9 cellular contexts compared by ENCODE assay signal in the genomic region with DNA sequence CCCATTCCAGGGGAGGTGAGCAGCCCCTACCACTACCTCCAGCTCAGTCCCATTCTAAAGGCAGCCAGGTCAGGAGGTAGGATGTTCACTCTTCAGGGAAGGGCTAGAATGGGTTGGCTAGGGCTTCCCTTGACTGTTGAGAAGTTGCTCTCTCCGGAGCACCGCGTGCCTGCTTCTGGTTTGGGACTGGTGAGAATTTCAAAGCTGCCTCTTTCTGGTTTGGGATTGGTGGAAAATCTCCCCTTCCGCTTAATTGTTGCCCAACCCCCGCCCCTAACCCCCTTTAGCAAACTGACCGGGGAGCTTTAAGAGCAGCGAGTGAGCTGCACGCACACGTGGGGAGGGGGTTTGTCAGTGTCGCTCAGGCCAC. TPM values are rescaled to one million over a fixed set of nuclear protein-coding genes. Genes with fewer than 3 reads are reported as not detected.
DNase-seq lines count a peak whose midpoint lies in the region; ATAC-seq lines count a peak whose summit lies in the region.
"Had no signal": no experiment of that assay in that cellular context is flagged by ENCODE, and none has a peak within 500 bp of the region (broad histone marks: within the 10 kb centered on the region; RNA-seq: fewer than 3 reads in every experiment).

No MANE protein-coding gene starts in this region.

- peak overlapping the region; percentile 73 for H3K9ac ChIP-seq in BLaER1
- H3K9ac ChIP-seq in duodenal mucosa (ENCODE audit: low read depth in 1 of 2, low read length in 2 of 2), result peak overlapping the region; percentile 55

- H3K36me3 ChIP-seq in BLaER1 (no peaks in the 10 kb centered on the region), duodenal mucosa (ENCODE audit: control insufficient read depth in 1 of 2, insufficient read depth in 2 of 2, low read length in 2 of 2) (no peaks in the 10 kb centered on the region)
- H3K36me3 ChIP-seq in naive thymus-derived CD4-positive, alpha-beta T cell (ENCODE audit: control insufficient read depth in 2 of 3, insufficient read depth in 3 of 3, low read length in 3 of 3), result no peaks in the 10 kb centered on the region

- H3K27ac ChIP-seq in BLaER1 (no peak overlapping the region), duodenal mucosa (ENCODE audit: low read depth, low read length) (no peak overlapping the region)
- H3K27ac ChIP-seq in naive thymus-derived CD4-positive, alpha-beta T cell (ENCODE audit: low read depth, low read length), result peak overlapping the region; percentile 71

- CTCF ChIA-PET in naive thymus-derived CD4-positive, alpha-beta T cell (lab: Charles Lee), result interaction anchor here (0.8 to 4.1 kb wide), 7 partner anchors 8 to 25 kb away, joined by 3 to 34 read pairs (median 3); no protein-coding TSS in a partner anchor

- H3K4me3 Mint-ChIP-seq in naive thymus-derived CD4-positive, alpha-beta T cell, result no peak overlapping the region
- H3K4me3 Mint-ChIP-seq: stimulated activated memory B cell treated with anti-CD40 and anti-IgM and Interleukin-4, amounts not matched to agents 10 μg/mL and 1 μg/mL and 100 μg/mL, for 72 hours had no signal

- H3K36me3 Mint-ChIP-seq in naive thymus-derived CD4-positive, alpha-beta T cell, result no peaks in the 10 kb centered on the region
- H3K36me3 Mint-ChIP-seq: stimulated activated memory B cell treated with anti-CD40 and anti-IgM and Interleukin-4, amounts not matched to agents 10 μg/mL and 1 μg/mL and 100 μg/mL, for 72 hours had no signal

- DNase-seq in Kasumi-1 (lab: John Stamatoyannopoulos, UW), result peak; percentile 25 to 44
- peak in 1 of 9 donors; percentile 14 for DNase-seq in naive thymus-derived CD4-positive, alpha-beta T cell
- DNase-seq in NCI-H2107 treated with DMSO at 0.1 percent for 48 hours (lab: John Stamatoyannopoulos, UW; ENCODE audit: unreplicated experiment), result no peak
- no peak for DNase-seq in central memory CD4-positive, alpha-beta T cell

- H4K20me1 ChIP-seq in BLaER1, result no peaks in the 10 kb centered on the region

- H3K4me1 ChIP-seq in BLaER1 (peaks cover 43% of the 10 kb centered on the region), duodenal mucosa (ENCODE audit: control insufficient read depth in 1 of 2, insufficient read depth in 2 of 2, low read length in 2 of 2) (peaks cover 15 to 16% of the 10 kb centered on the region in 2 donors)
- H3K4me1 ChIP-seq in naive thymus-derived CD4-positive, alpha-beta T cell (ENCODE audit: control insufficient read depth in 2 of 2, insufficient read depth in 2 of 2, low read length in 2 of 2), result peaks cover 9 to 14% of the 10 kb centered on the region in 2 donors

- peaks cover 0 to 13% (median 5%) of the 10 kb centered on the region in 7 donors for H3K4me1 Mint-ChIP-seq in naive thymus-derived CD4-positive, alpha-beta T cell
- H3K4me1 Mint-ChIP-seq: stimulated activated memory B cell treated with anti-CD40 and anti-IgM and Interleukin-4, amounts not matched to agents 10 μg/mL and 1 μg/mL and 100 μg/mL, for 72 hours had no signal

- H3K9me3 ChIP-seq in BLaER1 (no peaks in the 10 kb centered on the region), duodenal mucosa (ENCODE audit: control insufficient read depth in 1 of 2, low read length in 2 of 2) (no peaks in the 10 kb centered on the region)
- H3K9me3 ChIP-seq in naive thymus-derived CD4-positive, alpha-beta T cell (ENCODE audit: control insufficient read depth in 2 of 3, low read length in 3 of 3), result no peaks in the 10 kb centered on the region

- peaks cover 0 to 2% (median 0%) of the 10 kb centered on the region in 11 donors for H3K9me3 Mint-ChIP-seq in naive thymus-derived CD4-positive, alpha-beta T cell
- H3K9me3 Mint-ChIP-seq: stimulated activated memory B cell treated with anti-CD40 and anti-IgM and Interleukin-4, amounts not matched to agents 10 μg/mL and 1 μg/mL and 100 μg/mL, for 72 hours had no signal

- intact Hi-C loops in naive thymus-derived CD4-positive, alpha-beta T cell (cut with micrococcal nuclease), result loop anchor here (1.0 to 5.0 kb wide), 7 partner anchors 16 to 1564 kb away; a partner anchor contains a TSS

- ATAC-seq in naive thymus-derived CD4-positive, alpha-beta T cell, result no peak
- ATAC-seq in HG03354 (IDR thresholded peaks at IDR 0.05; ENCODE audit: poor library complexity, severe bottlenecking, unreplicated experiment) (no peak), GM19455 (IDR thresholded peaks at IDR 0.05; ENCODE audit: unreplicated experiment) (no peak)

- POLR2A ChIA-PET in naive thymus-derived CD4-positive, alpha-beta T cell (lab: Charles Lee), result interaction anchor here (0.5 to 1.9 kb wide), 2 partner anchors 25 to 809 kb away, joined by 4 to 6 read pairs; no protein-coding TSS in a partner anchor

- H3K4me3 ChIP-seq in BLaER1, result peak overlapping the region; percentile 70
- H3K4me3 ChIP-seq in duodenal mucosa (ENCODE audit: low read depth in 1 of 2, low read length in 2 of 2), result peak overlapping the region; percentile 79 to 81
- H3K4me3 ChIP-seq in naive thymus-derived CD4-positive, alpha-beta T cell (ENCODE audit: low read length), result peak overlapping the region; percentile 81

- H3K27me3 Mint-ChIP-seq in naive thymus-derived CD4-positive, alpha-beta T cell, result peaks cover 0 to 9% (median 0%) of the 10 kb centered on the region in 5 donors

- H3K27ac Mint-ChIP-seq in naive thymus-derived CD4-positive, alpha-beta T cell, result peak overlapping the region in 1 of 9 donors; percentile 87
- H3K27ac Mint-ChIP-seq: stimulated activated memory B cell treated with anti-CD40 and anti-IgM and Interleukin-4, amounts not matched to agents 10 μg/mL and 1 μg/mL and 100 μg/mL, for 72 hours had no signal

- H3K27me3 ChIP-seq in BLaER1 (no peaks in the 10 kb centered on the region), duodenal mucosa (ENCODE audit: control insufficient read depth in 1 of 2, insufficient read depth in 2 of 2, low read length in 2 of 2) (peaks cover 0 to 6% of the 10 kb centered on the region in 2 donors)
- H3K27me3 ChIP-seq in naive thymus-derived CD4-positive, alpha-beta T cell (ENCODE audit: control insufficient read depth in 2 of 2, insufficient read depth in 2 of 2, low read length in 2 of 2), result no peaks in the 10 kb centered on the region

- peak overlapping the region; percentile 93 for H3K4me2 ChIP-seq in BLaER1

RNA-seq across cellular contexts. Expression of a gene that starts 0.7 kb away (rescaled TPM):
- total RNA-seq in naive thymus-derived CD4-positive, alpha-beta T cell, result 1 to 10 TPM in 1 of 5 experiments, under 1 TPM in 4; 0.07 to 1.1 (median 0.43) TPM
- polyA plus RNA-seq in naive thymus-derived CD4-positive, alpha-beta T cell, result under 1 TPM; 0.26 to 0.50 TPM

RNA-seq across cellular contexts. Expression of a gene that starts 34.3 kb away (rescaled TPM):
- not detected for total RNA-seq in naive thymus-derived CD4-positive, alpha-beta T cell
- polyA plus RNA-seq in naive thymus-derived CD4-positive, alpha-beta T cell, result not detected

RNA-seq across cellular contexts. Expression of a gene that starts 40.1 kb away (rescaled TPM):
- total RNA-seq in naive thymus-derived CD4-positive, alpha-beta T cell, result not detected
- not detected for polyA plus RNA-seq in naive thymus-derived CD4-positive, alpha-beta T cell

RNA-seq across cellular contexts. Expression of a gene that starts 42.2 kb away (rescaled TPM):
- total RNA-seq in naive thymus-derived CD4-positive, alpha-beta T cell, result 1 to 10 TPM in 1 of 5 experiments, not detected in 4; 2.2 TPM
- polyA plus RNA-seq in naive thymus-derived CD4-positive, alpha-beta T cell, result not detected

RNA-seq across cellular contexts. Expression of a gene that starts 46.5 kb away (rescaled TPM):
- total RNA-seq in naive thymus-derived CD4-positive, alpha-beta T cell, result 10 to 100 TPM; 16.9 to 28.3 (median 18.9) TPM
- polyA plus RNA-seq in naive thymus-derived CD4-positive, alpha-beta T cell, result 10 to 100 TPM; 50.3 to 59.1 TPM

Comparison
In these comparisons a context has a peak if more than half of its experiments do, and no peak if none do; other contexts are left out.
1. DNase-seq: peak in Kasumi-1 (2 of 2); none in NCI-H2107 treated with DMSO at 0.1 percent for 48 hours (single experiment) and central memory CD4-positive, alpha-beta T cell (single experiment).
2. Peak in every context shown above with its lines, with median percentiles within 50 percentile points of each other: H3K4me3 ChIP-seq.